13 cellular contexts compared by ENCODE assay signal in genomic region chr12:92070054-92070863, GRCh38.
DNase-seq lines count a peak whose midpoint lies in the region; ATAC-seq and TF ChIP-seq lines count a peak whose summit lies in the region.
"Had no signal": no experiment of that assay in that cellular context is flagged by ENCODE, and none has a peak within 500 bp of the region (broad histone marks: within the 10 kb centered on the region; RNA-seq: fewer than 3 reads in every experiment).

No MANE protein-coding gene starts in this region.

- H3K27me3 ChIP-seq in Panc1 (ENCODE audit: control insufficient read depth, insufficient read depth, low read length) = no peaks in the 10 kb centered on the region

- H3K9me3 ChIP-seq in Panc1 (ENCODE audit: control insufficient read depth, insufficient read depth, low read depth, low read length) = no peaks in the 10 kb centered on the region; the same call in 1 of the 2 replicates

- no peaks in the 10 kb centered on the region for H3K36me3 Mint-ChIP-seq in mesothelial cell of epicardium
- H3K36me3 Mint-ChIP-seq: natural killer cell treated with Interleukin-12 subunit alpha and Interleukin-12 subunit beta and Interleukin-15 and Interleukin-18, amount 100 ng/mL, for 72 hours had no signal

- H3K27ac ChIP-seq in Panc1 (ENCODE audit: low read length) = peak overlapping the region; percentile 7; the same call in 1 of the 2 replicates
- H3K27ac ChIP-seq: WERI-Rb-1 had no signal

- H3K27ac Mint-ChIP-seq in mesothelial cell of epicardium = peak overlapping the region; percentile 32
- no peak overlapping the region for H3K27ac Mint-ChIP-seq in stimulated activated naive CD8-positive, alpha-beta T cell treated with anti-CD3 and anti-CD28 coated beads, Interleukin-15, amount 100 ng/mL, for 72 hours

- no peak overlapping the region for H3K4me3 Mint-ChIP-seq in mesothelial cell of epicardium
- H3K4me3 Mint-ChIP-seq in stimulated activated naive CD8-positive, alpha-beta T cell treated with anti-CD3 and anti-CD28 coated beads, Interleukin-15, amount 100 ng/mL, for 72 hours = no peak overlapping the region
- H3K4me3 Mint-ChIP-seq: natural killer cell treated with Interleukin-12 subunit alpha and Interleukin-12 subunit beta and Interleukin-15 and Interleukin-18, amount 100 ng/mL, for 72 hours had no signal

- no peaks in the 10 kb centered on the region for H3K27me3 Mint-ChIP-seq in mesothelial cell of epicardium (ENCODE audit: low read depth)
- no peaks in the 10 kb centered on the region for H3K27me3 Mint-ChIP-seq in stimulated activated naive CD8-positive, alpha-beta T cell treated with anti-CD3 and anti-CD28 coated beads, Interleukin-15, amount 100 ng/mL, for 72 hours
- H3K27me3 Mint-ChIP-seq: natural killer cell treated with Interleukin-12 subunit alpha and Interleukin-12 subunit beta and Interleukin-15 and Interleukin-18, amount 100 ng/mL, for 72 hours had no signal

- DNase-seq in AG08395 (ENCODE audit: low spot score) (peak; percentile 6), Panc1 (ENCODE audit: low read depth, low spot score) (no peak), mesothelial cell of epicardium (ENCODE audit: low spot score in 2 of 2, unreplicated experiment in 2 of 2) (no peak), DMS 273 (lab: John Stamatoyannopoulos, UW; ENCODE audit: unreplicated experiment) (no peak), iPS-NIHi11 (ENCODE audit: low spot score) (no peak)
- DNase-seq in effector CD4-positive, alpha-beta T cell = no peak
- DNase-seq in stimulated activated naive CD8-positive, alpha-beta T cell treated with anti-CD3 and anti-CD28 coated beads, Interleukin-15, amount 100 ng/mL, for 72 hours = no peak
- DNase-seq: NCI-H2029; PC-3; stimulated activated CD4-positive, alpha-beta T cell treated with anti-CD3 and anti-CD28 coated beads, Interleukin-1b, Interleukin-23, amount 100 ng/mL, for 48 hours; WERI-Rb-1 had no signal

- no peaks in the 10 kb centered on the region for H3K36me3 ChIP-seq in Panc1 (ENCODE audit: control insufficient read depth, insufficient read depth, low read length)
- H3K36me3 ChIP-seq: WERI-Rb-1 had no signal

- CTCF ChIA-PET in Panc1 (lab: Charles Lee) = no interaction called here

- POLR2A ChIA-PET in Panc1 (lab: Charles Lee) = no interaction called here

- peaks cover 15% of the 10 kb centered on the region for H3K9me3 Mint-ChIP-seq in mesothelial cell of epicardium
- no peaks in the 10 kb centered on the region for H3K9me3 Mint-ChIP-seq in stimulated activated naive CD8-positive, alpha-beta T cell treated with anti-CD3 and anti-CD28 coated beads, Interleukin-15, amount 100 ng/mL, for 72 hours

- H3K4me1 ChIP-seq in Panc1 (ENCODE audit: control insufficient read depth, insufficient read depth, low read length) = peaks cover 7% of the 10 kb centered on the region

- peaks cover 22% of the 10 kb centered on the region for H3K4me1 Mint-ChIP-seq in mesothelial cell of epicardium
- H3K4me1 Mint-ChIP-seq in stimulated activated naive CD8-positive, alpha-beta T cell treated with anti-CD3 and anti-CD28 coated beads, Interleukin-15, amount 100 ng/mL, for 72 hours = peaks cover 36% of the 10 kb centered on the region

- peak; percentile 53 for ATAC-seq in HG02588 (IDR thresholded peaks at IDR 0.05; ENCODE audit: unreplicated experiment)
- no peak for ATAC-seq in Panc1
- no peak for ATAC-seq in stimulated activated naive CD8-positive, alpha-beta T cell treated with anti-CD3 and anti-CD28 coated beads, Interleukin-15, amount 100 ng/mL, for 72 hours
- ATAC-seq: natural killer cell treated with Interleukin-12 subunit alpha and Interleukin-12 subunit beta and Interleukin-15 and Interleukin-18, amount 100 ng/mL, for 72 hours; PC-3 had no signal

- no peak overlapping the region for H3K4me3 ChIP-seq in Panc1 (ENCODE audit: low read depth in 2 of 2, low read length in 2 of 2)

- no TSS peak for BruUV-seq in Panc1 (replicated peaks; lab: Mats Ljungman, UMichigan)

- in situ Hi-C loops in Panc1 (cut with HindIII; ENCODE audit: low pct_unique_long_range_greater_than_20kb, low sequenced_read_pairs) = no loop called here

- no peak for TF ChIP-seq CTCF in Panc1 (IDR thresholded peaks at IDR 0.05)
- TF ChIP-seq CTCF in mesothelial cell of epicardium (IDR thresholded peaks at IDR 0.05; ENCODE audit: unreplicated experiment) = no peak

- intact Hi-C loops in Panc1 (cut with micrococcal nuclease; ENCODE audit: unreplicated experiment) = no loop called here
